Comparison of ENCODE assay signal across 15 cellular contexts in the genomic region with DNA sequence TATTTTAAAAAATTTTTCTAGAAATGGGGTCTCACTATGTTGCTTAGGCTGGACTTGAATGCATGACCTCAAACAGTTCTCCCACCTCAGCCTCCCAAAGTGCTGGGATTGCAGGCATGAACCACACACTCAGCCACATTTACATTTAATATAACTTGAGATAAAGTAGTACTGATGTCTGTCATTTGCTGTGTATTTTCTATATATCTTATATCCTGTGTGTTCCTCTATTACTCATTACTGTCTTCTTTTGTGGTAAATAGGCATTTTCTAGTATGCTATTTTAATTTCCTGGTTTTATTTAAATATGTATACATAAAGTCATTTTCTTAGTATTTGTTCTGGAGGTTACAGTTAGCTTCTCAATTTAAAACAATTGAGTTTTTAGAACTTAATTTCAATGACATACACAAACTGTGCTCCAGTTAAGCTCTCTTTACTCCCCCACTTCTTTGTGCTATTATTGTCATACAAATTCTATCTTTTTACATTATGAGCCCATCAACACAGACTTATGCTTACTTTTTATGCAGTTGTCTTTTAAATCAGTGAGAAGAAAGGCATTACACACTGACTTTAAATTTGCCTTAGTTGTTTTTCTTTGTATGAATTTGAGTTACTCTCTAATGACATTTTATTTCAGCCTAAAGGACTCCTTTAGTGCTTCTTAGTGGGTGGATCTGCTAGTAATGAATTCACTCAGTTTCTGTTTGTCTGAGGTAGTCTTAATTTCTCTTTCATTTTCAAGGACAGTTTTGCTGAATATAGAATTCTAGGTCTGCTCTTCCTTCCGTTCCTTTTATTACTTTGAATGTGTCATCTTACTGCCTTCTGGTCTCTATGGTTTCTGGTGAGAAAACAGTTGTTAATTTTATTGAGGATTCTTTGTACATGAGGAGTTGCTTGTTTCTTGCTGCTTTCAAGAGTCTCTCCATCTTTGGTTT. TPM values are rescaled to one million over a fixed set of nuclear protein-coding genes. Genes with fewer than 3 reads are reported as not detected.
DNase-seq lines count a peak whose midpoint lies in the region; ATAC-seq and TF ChIP-seq lines count a peak whose summit lies in the region.
"Had no signal": no experiment of that assay in that cellular context is flagged by ENCODE, and none has a peak within 500 bp of the region (broad histone marks: within the 10 kb centered on the region; RNA-seq: fewer than 3 reads in every experiment).

No MANE protein-coding gene starts in this region.

- ATAC-seq in GM18519 (IDR thresholded peaks at IDR 0.05; ENCODE audit: low FRiP score, unreplicated experiment) (peak; percentile 69), GM21526 (IDR thresholded peaks at IDR 0.05; ENCODE audit: low FRiP score, unreplicated experiment) (peak; percentile 85), HG03354 (IDR thresholded peaks at IDR 0.05; ENCODE audit: poor library complexity, severe bottlenecking, unreplicated experiment) (peak; percentile 76), HG03469 (IDR thresholded peaks at IDR 0.05; ENCODE audit: unreplicated experiment) (no peak)
- peak; percentile 96 for ATAC-seq in central memory CD8-positive, alpha-beta T cell (replicated peaks; ENCODE audit: extremely low read depth, poor library complexity, severe bottlenecking)

- H3K27me3 Mint-ChIP-seq in central memory CD8-positive, alpha-beta T cell: no peaks in the 10 kb centered on the region
- H3K27me3 Mint-ChIP-seq in osteocyte (ENCODE audit: unreplicated experiment): peaks cover 34% of the 10 kb centered on the region

- peaks cover 7% of the 10 kb centered on the region for H3K36me3 Mint-ChIP-seq in central memory CD8-positive, alpha-beta T cell (ENCODE audit: insufficient read depth)
- no peaks in the 10 kb centered on the region for H3K36me3 Mint-ChIP-seq in osteocyte (ENCODE audit: unreplicated experiment)

- peaks cover 11% of the 10 kb centered on the region for H3K4me1 Mint-ChIP-seq in central memory CD8-positive, alpha-beta T cell
- no peaks in the 10 kb centered on the region for H3K4me1 Mint-ChIP-seq in osteocyte (ENCODE audit: unreplicated experiment)
- H3K4me1 Mint-ChIP-seq: naive B cell had no signal

- DNase-seq in central memory CD8-positive, alpha-beta T cell (ENCODE audit: low spot score in 2 of 2): no peak
- DNase-seq in NK-92 treated with Interleukin-12 subunit alpha and Interleukin-12 subunit beta, amount 100 ng/mL, for 24 hours (lab: John Stamatoyannopoulos, UW): no peak
- no peak for DNase-seq in NCI-H1092 treated with DMSO at 0.1 percent for 48 hours (lab: John Stamatoyannopoulos, UW)
- no peak for DNase-seq in osteocyte (ENCODE audit: extremely low spot score, unreplicated experiment)
- DNase-seq: effector CD8-positive, alpha-beta T cell; HFFc6; hypothalamus; naive B cell; NCI-H1436 treated with DMSO at 0.1 percent for 48 hours; stimulated activated CD4-positive, alpha-beta T cell treated with anti-CD3 and anti-CD28 coated beads, Interleukin-2, amount 100 ng/mL, for 48 hours; tibial artery had no signal

- no peak overlapping the region for H3K4me3 Mint-ChIP-seq in central memory CD8-positive, alpha-beta T cell
- no peak overlapping the region for H3K4me3 Mint-ChIP-seq in osteocyte (ENCODE audit: unreplicated experiment)
- H3K4me3 Mint-ChIP-seq: HFFc6, naive B cell had no signal

- TF ChIP-seq CTCF in osteocyte (IDR thresholded peaks at IDR 0.05): no peak

- peaks cover 18% of the 10 kb centered on the region for H3K9me3 Mint-ChIP-seq in central memory CD8-positive, alpha-beta T cell
- peaks cover 14% of the 10 kb centered on the region for H3K9me3 Mint-ChIP-seq in osteocyte (ENCODE audit: unreplicated experiment)

- H3K27ac Mint-ChIP-seq in central memory CD8-positive, alpha-beta T cell (ENCODE audit: low read depth): peak overlapping the region; percentile 79
- no peak overlapping the region for H3K27ac Mint-ChIP-seq in osteocyte (ENCODE audit: unreplicated experiment)
- H3K27ac Mint-ChIP-seq: HFFc6, naive B cell had no signal

RNA-seq across cellular contexts. Expression of a gene that starts 6.2 kb away (rescaled TPM):
- 31.4 and 31.5 TPM in 2 replicates for total RNA-seq in osteocyte
